In genomic region chr16:657487-657886, GRCh38 we compare ENCODE assay signal across 2 cellular contexts.
A peak's percentile ranks its signal among the peaks of the same experiment; 100 is the strongest.
TF ChIP-seq lines count a peak whose summit lies in the region.

No MANE protein-coding gene starts in this region.

TF ChIP-seq in HEK293, 187 proteins besides CTCF, POLR2A, EP300 and RAD21:
- TF ChIP-seq ZNF24 (tag by site-specific recombination; IDR thresholded peaks at IDR 0.05): no peak
- peak; percentile 82 for TF ChIP-seq HIC1 (tag by site-specific recombination; IDR thresholded peaks at IDR 0.05)
- no peak for TF ChIP-seq ZSCAN16 (tag by site-specific recombination; IDR thresholded peaks at IDR 0.05)
- no peak for TF ChIP-seq ZNF510 (tag by site-specific recombination; IDR thresholded peaks at IDR 0.05; ENCODE audit: insufficient replicate concordance)
- no peak for TF ChIP-seq ZNF530 (tag by site-specific recombination; IDR thresholded peaks at IDR 0.05; ENCODE audit: low read depth)
- TF ChIP-seq MEIS1 (CRISPR knock-in tag; IDR thresholded peaks at IDR 0.05; ENCODE audit: borderline replicate concordance): no peak
- TF ChIP-seq, protein P1, sequence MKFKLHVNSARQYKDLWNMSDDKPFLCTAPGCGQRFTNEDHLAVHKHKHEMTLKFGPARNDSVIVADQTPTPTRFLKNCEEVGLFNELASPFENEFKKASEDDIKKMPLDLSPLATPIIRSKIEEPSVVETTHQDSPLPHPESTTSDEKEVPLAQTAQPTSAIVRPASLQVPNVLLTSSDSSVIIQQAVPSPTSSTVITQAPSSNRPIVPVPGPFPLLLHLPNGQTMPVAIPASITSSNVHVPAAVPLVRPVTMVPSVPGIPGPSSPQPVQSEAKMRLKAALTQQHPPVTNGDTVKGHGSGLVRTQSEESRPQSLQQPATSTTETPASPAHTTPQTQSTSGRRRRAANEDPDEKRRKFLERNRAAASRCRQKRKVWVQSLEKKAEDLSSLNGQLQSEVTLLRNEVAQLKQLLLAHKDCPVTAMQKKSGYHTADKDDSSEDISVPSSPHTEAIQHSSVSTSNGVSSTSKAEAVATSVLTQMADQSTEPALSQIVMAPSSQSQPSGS (tag by site-specific recombination; IDR thresholded peaks at IDR 0.05; ENCODE audit: low read depth): no peak
TF ChIP-seq in HEK293: peak in this region for 1.

TF ChIP-seq in K562, 482 proteins besides CTCF, POLR2A, EP300 and RAD21:
- TF ChIP-seq ZBTB33 (CRISPR knock-in tag; IDR thresholded peaks at IDR 0.05) (peak; percentile 44; the same call in 1 of the 2 replicates), SUPT5H (IDR thresholded peaks at IDR 0.05) (no peak), HNRNPL (IDR thresholded peaks at IDR 0.05; ENCODE audit: low read depth, low read length) (peak; percentile 77; the same call in 1 of the 2 replicates)
TF ChIP-seq in K562: peak in this region for 2.
